ENCODE assay signal across 8 cellular contexts in the genomic region with DNA sequence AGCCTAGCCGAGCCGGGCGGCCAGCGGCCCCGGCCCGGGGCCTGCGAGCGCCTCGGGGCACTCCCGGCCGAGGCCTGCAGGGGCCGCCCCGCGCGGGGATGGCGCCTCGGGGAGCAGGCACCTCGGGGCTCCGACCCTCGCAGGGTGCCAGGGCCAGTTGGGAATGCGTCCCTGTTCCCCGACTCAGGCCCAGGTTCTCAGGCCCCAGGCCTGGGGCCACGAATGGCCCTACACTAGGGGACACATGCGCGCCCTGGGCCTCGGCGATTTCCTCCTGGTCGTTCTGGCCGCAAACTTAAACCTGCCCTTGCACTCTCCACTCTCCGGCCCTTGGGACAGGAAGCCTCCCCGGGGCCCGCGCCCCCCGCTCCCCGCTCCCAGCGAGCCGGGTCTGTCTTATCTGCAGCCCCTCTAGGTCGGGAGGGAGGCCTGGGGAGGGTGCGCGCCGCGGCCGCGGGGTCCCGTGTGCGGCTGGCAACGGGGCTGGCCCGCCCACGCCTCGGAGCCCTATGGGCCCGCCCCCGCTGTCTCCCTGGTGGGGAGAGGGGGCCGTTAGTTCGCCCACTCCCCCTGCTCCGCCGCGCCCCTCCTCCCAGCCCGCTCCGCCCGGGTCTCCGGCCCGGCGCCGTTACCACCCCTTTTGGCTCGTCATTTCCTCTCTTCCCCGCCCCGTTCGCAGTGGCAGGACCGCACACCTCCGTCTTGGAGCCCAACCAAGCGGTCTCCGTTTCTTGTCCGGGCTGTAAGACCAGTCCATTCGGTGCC. TPM values are rescaled to one million over a fixed set of nuclear protein-coding genes. Genes with fewer than 3 reads are reported as not detected.
A peak's percentile ranks its signal among the peaks of the same experiment; 100 is the strongest.
DNase-seq lines count a peak whose midpoint lies in the region; ATAC-seq and TF ChIP-seq lines count a peak whose summit lies in the region.

No MANE protein-coding gene starts in this region.

- H3K36me3 Mint-ChIP-seq in dendritic cell treated with granulocyte-macrophage colony-stimulating factor and Interleukin-4, amounts not matched to agents 40 ng/mL and 50 ng/mL, for 4 days (ENCODE audit: low read depth): peaks cover 47% of the 10 kb centered on the region

- no peaks in the 10 kb centered on the region for H3K9me3 Mint-ChIP-seq in dendritic cell treated with granulocyte-macrophage colony-stimulating factor and Interleukin-4, amounts not matched to agents 40 ng/mL and 50 ng/mL, for 4 days

- peak overlapping the region; percentile 96 for H3K4me3 Mint-ChIP-seq in dendritic cell treated with granulocyte-macrophage colony-stimulating factor and Interleukin-4, amounts not matched to agents 40 ng/mL and 50 ng/mL, for 4 days

- WGBS in lower leg skin, 2 donors: 1% methylated on average over 31 to 40 of the region's 74 CpGs

- intact Hi-C loops in dendritic cell treated with granulocyte-macrophage colony-stimulating factor and Interleukin-4, amounts not matched to agents 40 ng/mL and 50 ng/mL, for 4 days (cut with micrococcal nuclease): loop anchor here (5.0 kb wide), 2 partner anchors 214 to 244 kb away; a partner anchor contains a TSS
- intact Hi-C loops in lower leg skin (cut with DNase I; ENCODE audit: low total_unique reads): no loop called here

- ATAC-seq in GM19043 (IDR thresholded peaks at IDR 0.05; ENCODE audit: low read depth, unreplicated experiment): peak; percentile 16
- ATAC-seq in HG03432 (IDR thresholded peaks at IDR 0.05; ENCODE audit: unreplicated experiment): peak; percentile 34

- peak overlapping the region; percentile 98 for H3K4me3 ChIP-seq in lower leg skin (ENCODE audit: low read depth, poor library complexity, severe bottlenecking)

- peaks cover 37% of the 10 kb centered on the region for H3K4me1 Mint-ChIP-seq in dendritic cell treated with granulocyte-macrophage colony-stimulating factor and Interleukin-4, amounts not matched to agents 40 ng/mL and 50 ng/mL, for 4 days (ENCODE audit: low read depth)

- peak overlapping the region; percentile 99 for H3K27ac Mint-ChIP-seq in dendritic cell treated with granulocyte-macrophage colony-stimulating factor and Interleukin-4, amounts not matched to agents 40 ng/mL and 50 ng/mL, for 4 days

- no peaks in the 10 kb centered on the region for H3K27me3 Mint-ChIP-seq in dendritic cell treated with granulocyte-macrophage colony-stimulating factor and Interleukin-4, amounts not matched to agents 40 ng/mL and 50 ng/mL, for 4 days

- peak in 1 of 2 donors; percentile 84 for TF ChIP-seq POLR2A in lower leg skin (IDR thresholded peaks at IDR 0.05)

- peak; percentile 80 for DNase-seq in Ammon's horn (ENCODE audit: low spot score)
- DNase-seq in NCI-H526 treated with DMSO at 0.1 percent for 48 hours (lab: John Stamatoyannopoulos, UW): peak; percentile 63
- peak; percentile 71 to 76 for DNase-seq in activated CD4-positive, alpha-beta T cell treated with anti-CD3 and anti-CD28 coated beads, Interleukin-2, amount 50 U/mL, for 4 hours
- DNase-seq in lower leg skin (ENCODE audit: low spot score in 2 of 2): peak; percentile 83 to 96
- DNase-seq in stimulated activated CD4-positive, alpha-beta T cell treated with anti-CD3 and anti-CD28 coated beads, Interleukin-4, amount 100 ng/mL, for 24 hours: peak; percentile 80

- TF ChIP-seq CTCF in lower leg skin (IDR thresholded peaks at IDR 0.05): no peak

RNA-seq across cellular contexts. Expression of a gene that starts 0.6 kb away (rescaled TPM):
- total RNA-seq in lower leg skin: 10 to 100 TPM in 3 of 4 donors, 1 to 10 TPM in 1; 9.9 to 15.5 (median 14.4) TPM

RNA-seq across cellular contexts. Expression of a gene that starts 1.2 kb away (rescaled TPM):
- total RNA-seq in lower leg skin: 10 to 100 TPM in 3 of 4 donors, 1 to 10 TPM in 1; 8.6 to 28.4 (median 18.4) TPM

RNA-seq across cellular contexts. Expression of a gene that starts 20.4 kb away (rescaled TPM):
- not detected for total RNA-seq in lower leg skin

RNA-seq across cellular contexts. Expression of a gene that starts 31.1 kb away (rescaled TPM):
- not detected for total RNA-seq in lower leg skin

RNA-seq across cellular contexts. Expression of a gene that starts 34.4 kb away (rescaled TPM):
- 1 to 10 TPM in 3 of 4 donors, under 1 TPM in 1; 0.49 to 3.2 (median 1.7) TPM for total RNA-seq in lower leg skin

Comparison
In these comparisons a context has a peak if more than half of its experiments do, and no peak if none do; other contexts are left out.
1. Peak in every context shown above with its lines: DNase-seq, ATAC-seq and H3K4me3 ChIP-seq.